ENCODE assay signal across 8 cellular contexts in the genomic region with DNA sequence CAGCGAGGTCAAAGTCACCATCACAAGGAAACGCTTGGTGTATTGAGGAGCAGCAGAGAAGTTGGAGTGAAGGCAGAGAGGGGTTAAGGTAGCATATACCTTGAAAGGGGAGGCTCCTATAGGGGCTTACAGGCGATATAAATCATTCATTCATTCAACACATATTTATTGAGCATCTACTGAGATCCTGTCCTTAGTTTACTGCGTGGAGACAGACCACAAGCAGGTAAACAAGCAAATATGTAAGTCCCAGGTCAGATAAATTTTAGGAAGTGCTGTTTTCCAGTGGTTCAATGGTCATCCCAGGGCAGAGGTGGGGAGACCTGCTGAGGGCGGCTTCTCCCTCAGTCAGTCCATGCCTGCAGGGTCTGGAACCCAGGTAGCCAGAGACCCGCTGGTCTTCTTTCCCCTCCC. TPM values are rescaled to one million over a fixed set of nuclear protein-coding genes. Genes with fewer than 3 reads are reported as not detected.
DNase-seq lines count a peak whose midpoint lies in the region; ATAC-seq, FAIRE-seq and TF ChIP-seq lines count a peak whose summit lies in the region.

No MANE protein-coding gene starts in this region.

- H3K4me1 ChIP-seq in SJCRH30 (no peaks in the 10 kb centered on the region), gastrocnemius medialis (peaks cover 9% of the 10 kb centered on the region in 2 donors)

- in situ Hi-C loops in gastrocnemius medialis (cut with MboI; ENCODE audit: low sequenced_read_pairs in 4 of 4) = no loop called here

- intact Hi-C loops in gastrocnemius medialis (cut with DNase I; ENCODE audit: low total_unique reads) = no loop called here

- peak overlapping the region; percentile 47 for H3K4me3 ChIP-seq in GM12875 (ENCODE audit: low read depth, low read length)
- peak overlapping the region; percentile 64 for H3K4me3 ChIP-seq in SJCRH30
- peak overlapping the region; percentile 76 for H3K4me3 ChIP-seq in fibroblast of pulmonary artery (replicated peaks; ENCODE audit: low read depth, low read length)
- peak overlapping the region; percentile 68 to 89 (median 76) for H3K4me3 ChIP-seq in gastrocnemius medialis

- H3K27ac ChIP-seq in SJCRH30 (peak overlapping the region; percentile 18; the same call in 1 of the 2 replicates), gastrocnemius medialis (no peak overlapping the region)

- ATAC-seq in gastrocnemius medialis = no peak
- no peak for ATAC-seq in GM18520 (IDR thresholded peaks at IDR 0.05; ENCODE audit: unreplicated experiment)
- no peak for ATAC-seq in HG02970 (IDR thresholded peaks at IDR 0.05; ENCODE audit: low FRiP score, unreplicated experiment)

- DNase-seq in SJCRH30 (no peak), fibroblast of pulmonary artery (ENCODE audit: low read depth) (no peak), gastrocnemius medialis (no peak), NOMO-1 treated with dmso at 0.1 percent for 144 hours (lab: John Stamatoyannopoulos, UW; ENCODE audit: unreplicated experiment) (no peak), GM12892 (ENCODE audit: insufficient read length) (no peak)

- no peak for TF ChIP-seq CTCF in GM12875 (IDR thresholded peaks at IDR 0.05; ENCODE audit: borderline replicate concordance, insufficient read depth, low read depth, low read length)
- TF ChIP-seq CTCF in fibroblast of pulmonary artery (IDR thresholded peaks at IDR 0.05; ENCODE audit: low read length, missing control alignments) = no peak
- TF ChIP-seq CTCF in gastrocnemius medialis (IDR thresholded peaks at IDR 0.05 in 4 of 5, conservative IDR thresholded peaks at IDR 0.05 in 1 of 5) = no peak

- H3K9me3 ChIP-seq in SJCRH30 (replicated peaks) = no peaks in the 10 kb centered on the region
- no peaks in the 10 kb centered on the region for H3K9me3 ChIP-seq in gastrocnemius medialis

- H3K36me3 ChIP-seq in SJCRH30 = no peaks in the 10 kb centered on the region
- no peaks in the 10 kb centered on the region for H3K36me3 ChIP-seq in gastrocnemius medialis

- FAIRE-seq in GM12892 (lab: Jason Lieb, UNC) = no peak

- no peaks in the 10 kb centered on the region for H3K27me3 ChIP-seq in SJCRH30
- H3K27me3 ChIP-seq in gastrocnemius medialis = no peaks in the 10 kb centered on the region

- TF ChIP-seq POLR2A in gastrocnemius medialis (IDR thresholded peaks at IDR 0.05) (no peak), GM12892 (IDR thresholded peaks at IDR 0.05; ENCODE audit: low read depth, low read length) (no peak)

RNA-seq across cellular contexts. Expression of gene DNMT3B, which starts 0.8 kb away (rescaled TPM):
- total RNA-seq in SJCRH30 (2014; rRNA removed; shearing (Covaris generic)) = 15.6 TPM in 2 replicates
- total RNA-seq in gastrocnemius medialis = under 1 TPM; 0.20 to 0.39 (median 0.30) TPM
- 0.47 TPM for polyA plus RNA-seq in GM12892 (2012; ENCODE audit: missing spikeins)

RNA-seq across cellular contexts. Expression of gene COMMD7, which starts 18.2 kb away (rescaled TPM):
- 18.8 and 19.8 TPM in 2 replicates for total RNA-seq in SJCRH30 (2014; rRNA removed; shearing (Covaris generic))
- 10 to 100 TPM; 12.2 to 22.6 (median 15.8) TPM for total RNA-seq in gastrocnemius medialis
- 25.1 TPM for polyA plus RNA-seq in GM12892 (2012; ENCODE audit: missing spikeins)

RNA-seq across cellular contexts. Expression of gene MAPRE1, which starts 58.3 kb away (rescaled TPM):
- total RNA-seq in SJCRH30 (2014; rRNA removed; shearing (Covaris generic)) = 322 and 324 TPM in 2 replicates
- total RNA-seq in gastrocnemius medialis = 10 to 100 TPM; 33.9 to 53.5 (median 42.3) TPM
- polyA plus RNA-seq in GM12892 (2012; ENCODE audit: missing spikeins) = 91.9 TPM

Comparison
In these comparisons a context has a peak if more than half of its experiments do, and no peak if none do; other contexts are left out.
1. RNA of gene DNMT3B, which starts 0.8 kb away (total RNA-seq): 15.6 TPM in SJCRH30; 0.20 to 0.39 TPM in gastrocnemius medialis; every median in the first group is over 10 times any median in the second.
2. Peak in every context shown above with its lines, with median percentiles within 50 percentile points of each other: H3K4me3 ChIP-seq.